In genomic region chr10:102484021-102484420, GRCh38 we compare ENCODE assay signal across 22 cellular contexts. TPM values are rescaled to one million over a fixed set of nuclear protein-coding genes. Genes with fewer than 3 reads are reported as not detected.
DNase-seq lines count a peak whose midpoint lies in the region; ATAC-seq and TF ChIP-seq lines count a peak whose summit lies in the region.
"Had no signal": no experiment of that assay in that cellular context is flagged by ENCODE, and none has a peak within 500 bp of the region (broad histone marks: within the 10 kb centered on the region; RNA-seq: fewer than 3 reads in every experiment).

No MANE protein-coding gene starts in this region.

- no peak overlapping the region for H3K4me3 ChIP-seq in heart right ventricle
- no peak overlapping the region for H3K4me3 ChIP-seq in left lung
- H3K4me3 ChIP-seq in skeletal muscle tissue (ENCODE audit: low read length in 3 of 3) = no peak overlapping the region
- H3K4me3 ChIP-seq: BLaER1 treated with 17β-estradiol and CSF1 and Interleukin-3, amounts not matched to agents 10 nM and 100 nM; GM23248; HAP-1 had no signal

- peaks cover 4 to 15% (median 9%) of the 10 kb centered on the region in 9 donors for H3K4me1 ChIP-seq in heart right ventricle
- peaks cover 0 to 5% of the 10 kb centered on the region in 2 donors for H3K4me1 ChIP-seq in left lung
- H3K4me1 ChIP-seq in skeletal muscle tissue (ENCODE audit: control insufficient read depth in 3 of 3, insufficient read depth in 3 of 3, low read length in 3 of 3) = peaks cover 18 to 30% (median 25%) of the 10 kb centered on the region in 3 donors
- H3K4me1 ChIP-seq: HAP-1 had no signal

- H3K27me3 ChIP-seq in heart right ventricle (no peaks in the 10 kb centered on the region), left lung (no peaks in the 10 kb centered on the region), skeletal muscle tissue (ENCODE audit: control insufficient read depth in 3 of 3, insufficient read depth in 3 of 3, low read length in 3 of 3) (no peaks in the 10 kb centered on the region)
- H3K27me3 ChIP-seq: BLaER1 treated with 17β-estradiol and CSF1 and Interleukin-3, amounts not matched to agents 10 nM and 100 nM had no signal

- DNase-seq in Right ventricle myocardium superior (peak; percentile 10), heart right ventricle (no peak), left lung (peak; percentile 19 to 23), ureter (ENCODE audit: low spot score) (no peak), NCI-H2081 (lab: John Stamatoyannopoulos, UW) (no peak)
- DNase-seq in stimulated activated naive CD8-positive, alpha-beta T cell treated with anti-CD3 and anti-CD28 coated beads, Interleukin-15, Interleukin-2, amounts not matched to agents 100 U/mL and 50 U/mL, for 24 hours = no peak
- DNase-seq: 8988T; CD4-positive, CD25-positive, alpha-beta regulatory T cell; CD8-positive, alpha-beta memory T cell; COR-L47; DMS 273 treated with DMSO at 0.1 percent for 48 hours; DMS53; DND-41; EL; GM23248 had no signal

- TF ChIP-seq CTCF in heart right ventricle (IDR thresholded peaks at IDR 0.05) = no peak
- TF ChIP-seq CTCF in left lung (IDR thresholded peaks at IDR 0.05) = no peak

- peaks cover 14 to 100% (median 92%) of the 10 kb centered on the region in 9 donors for H3K36me3 ChIP-seq in heart right ventricle
- H3K36me3 ChIP-seq in left lung = peaks cover 4 to 100% of the 10 kb centered on the region in 2 donors
- peaks cover 89 to 94% (median 92%) of the 10 kb centered on the region in 3 donors for H3K36me3 ChIP-seq in skeletal muscle tissue (ENCODE audit: control insufficient read depth in 3 of 3, insufficient read depth in 3 of 3, low read length in 3 of 3)

- no peak overlapping the region for H3K27ac ChIP-seq in heart right ventricle
- H3K27ac ChIP-seq in left lung = no peak overlapping the region
- peak overlapping the region; percentile 76 for H3K27ac ChIP-seq in skeletal muscle tissue (ENCODE audit: low read depth, low read length)
- H3K27ac ChIP-seq: BLaER1 treated with 17β-estradiol and CSF1 and Interleukin-3, amounts not matched to agents 10 nM and 100 nM; GM23248 had no signal

- intact Hi-C loops in Right ventricle myocardium superior (cut with DNase I) = no loop called here
- intact Hi-C loops in heart right ventricle (cut with DNase I) = no loop called here
- intact Hi-C loops in left lung (cut with DNase I) = no loop called here

- H3K9me3 ChIP-seq in heart right ventricle = no peaks in the 10 kb centered on the region
- H3K9me3 ChIP-seq in left lung = no peaks in the 10 kb centered on the region
- H3K9me3 ChIP-seq in skeletal muscle tissue (ENCODE audit: control insufficient read depth in 3 of 3, low read length in 3 of 3) = no peaks in the 10 kb centered on the region
- H3K9me3 ChIP-seq: BLaER1 treated with 17β-estradiol and CSF1 and Interleukin-3, amounts not matched to agents 10 nM and 100 nM; HAP-1 had no signal

- H3K9ac ChIP-seq in skeletal muscle tissue (ENCODE audit: low read depth in 1 of 3, low read length in 3 of 3) = no peak overlapping the region
- H3K9ac ChIP-seq: BLaER1 treated with 17β-estradiol and CSF1 and Interleukin-3, amounts not matched to agents 10 nM and 100 nM; GM23248 had no signal

- 93 to 96% methylated on average over 13 of the region's 13 CpGs for WGBS in heart right ventricle, 2 donors

- ATAC-seq in Right ventricle myocardium superior (ENCODE audit: poor library complexity) (no peak), heart right ventricle (no peak), left lung (no peak)
- ATAC-seq in stimulated activated naive CD8-positive, alpha-beta T cell treated with anti-CD3 and anti-CD28 coated beads, Interleukin-15, Interleukin-2, amounts not matched to agents 100 U/mL and 50 U/mL, for 24 hours = no peak

RNA-seq across cellular contexts. Expression of gene ACTR1A, which starts 18.5 kb away (rescaled TPM):
- total RNA-seq in Right ventricle myocardium superior = 90.6 TPM
- 100 to 1,000 TPM in 8 of 10 donors, 10 to 100 TPM in 2; 90.1 to 138 (median 110) TPM for total RNA-seq in heart right ventricle
- polyA plus RNA-seq in heart right ventricle = 100 to 1,000 TPM; 102 to 113 TPM
- 100 to 1,000 TPM; 104 to 122 TPM for total RNA-seq in left lung
- 66.8 TPM for total RNA-seq in skeletal muscle tissue
- 87.1 TPM for total RNA-seq in ureter

RNA-seq across cellular contexts. Expression of gene SUFU, which starts 19.8 kb away (rescaled TPM):
- total RNA-seq in Right ventricle myocardium superior = 7.6 TPM
- total RNA-seq in heart right ventricle = 10 to 100 TPM in 1 of 10 donors, 1 to 10 TPM in 9; 5.7 to 10.1 (median 7.5) TPM
- 1 to 10 TPM; 3.3 to 4.9 TPM for polyA plus RNA-seq in heart right ventricle
- total RNA-seq in left lung = 10 to 100 TPM; 13.4 to 15.2 TPM
- 4.2 TPM for total RNA-seq in skeletal muscle tissue
- total RNA-seq in ureter = 25.5 TPM

RNA-seq across cellular contexts. Expression of gene C10orf95, which starts 32.7 kb away (rescaled TPM):
- total RNA-seq in Right ventricle myocardium superior (not detected), heart right ventricle (not detected), left lung (1 to 10 TPM; 5.6 to 7.3 TPM), skeletal muscle tissue (not detected), ureter (1.5 TPM)
- polyA plus RNA-seq in heart right ventricle = not detected
- total RNA-seq: A673, G401, GM23248, H4 had no signal
- polyA plus RNA-seq: AG04450, GM23248 had no signal

RNA-seq across cellular contexts. Expression of gene CUEDC2, which starts 51.6 kb away (rescaled TPM):
- total RNA-seq in Right ventricle myocardium superior (73.8 TPM), heart right ventricle (10 to 100 TPM; 65.7 to 84.3 (median 79.1) TPM), left lung (10 to 100 TPM; 47.0 to 48.2 TPM), skeletal muscle tissue (31.3 TPM), ureter (51.9 TPM)
- 10 to 100 TPM; 60.0 to 81.7 TPM for polyA plus RNA-seq in heart right ventricle

Comparison
In these comparisons a context has a peak if more than half of its experiments do, and no peak if none do; other contexts are left out.
1. DNase-seq: peak in Right ventricle myocardium superior (single experiment) and left lung (2 of 2); none in heart right ventricle (0 of 2), stimulated activated naive CD8-positive, alpha-beta T cell treated with anti-CD3 and anti-CD28 coated beads, Interleukin-15, Interleukin-2, amounts not matched to agents 100 U/mL and 50 U/mL, for 24 hours (single experiment), ureter (single experiment) and NCI-H2081 (0 of 2).